ENCODE assay signal across 30 cellular contexts in genomic region chr10:98205351-98205750, GRCh38.
"Had no signal": no experiment of that assay in that cellular context is flagged by ENCODE, and none has a peak within 500 bp of the region (broad histone marks: within the 10 kb centered on the region; RNA-seq: fewer than 3 reads in every experiment).

No MANE protein-coding gene starts in this region.

- H3K4me3 ChIP-seq: adrenal gland, ascending aorta, body of pancreas, breast epithelium, cardiac muscle cell had no signal

- H3K9me3 ChIP-seq: adrenal gland, ascending aorta, body of pancreas, breast epithelium had no signal

- H3K27ac ChIP-seq: ascending aorta, body of pancreas, brain microvascular endothelial cell, breast epithelium, cardiac muscle cell had no signal

- DNase-seq: activated effector memory CD4-positive, alpha-beta T cell treated with anti-CD3 and anti-CD28 coated beads, Interleukin-2, amount 50 U/mL, for 16 hours; activated effector memory CD4-positive, alpha-beta T cell treated with Interleukin-2 at 50 U/mL for 16 hours; activated gamma-delta T cell; activated gamma-delta T cell treated with Interleukin-2 at 50 U/mL for 16 hours; activated naive CD4-positive, alpha-beta T cell; activated naive CD4-positive, alpha-beta T cell treated with anti-CD3 and anti-CD28 coated beads for 36 hours; activated naive CD4-positive, alpha-beta T cell treated with anti-CD3 and anti-CD28 coated beads, Interleukin-2, amount 10 ng/mL, durations not matched to agents 7 days and 5 days; activated naive CD4-positive, alpha-beta T cell treated with anti-CD3 and anti-CD28 coated beads, Interleukin-2, amount 50 U/mL, for 16 hours; activated naive CD4-positive, alpha-beta T cell treated with Interleukin-2 at 50 U/mL for 16 hours; activated naive CD8-positive, alpha-beta T cell treated with anti-CD3 and anti-CD28 coated beads for 36 hours; activated naive CD8-positive, alpha-beta T cell treated with anti-CD3 and anti-CD28 coated beads, Interleukin-2, amount 10 ng/mL, durations not matched to agents 7 days and 5 days; activated naive CD8-positive, alpha-beta T cell treated with anti-CD3 and anti-CD28 coated beads, Interleukin-2, amount 50 U/mL, for 24 hours; activated T-cell treated with anti-CD3 and anti-CD28 coated beads, Interleukin-2, amount 50 U/mL, for 1 hour; activated T-cell treated with anti-CD3 and anti-CD28 coated beads, Interleukin-2, amount 50 U/mL, for 24 hours; activated T-cell treated with anti-CD3 and anti-CD28 coated beads, Interleukin-2, amount 50 U/mL, for 4 hours; activated T-cell treated with anti-CD3 and anti-CD28 coated beads, Interleukin-2, amount 50 U/mL, for 48 hours; activated T-cell treated with anti-CD3 and anti-CD28 coated beads, Interleukin-2, amount 50 U/mL, for 72 hours; adrenal gland; amniotic stem cell; amygdala; anterior cingulate cortex; aorta; body of pancreas; brain microvascular endothelial cell; caudate nucleus; central memory CD4-positive, alpha-beta T cell; cerebellar nuclear complex had no signal

- H3K27me3 ChIP-seq: adrenal gland, ascending aorta, body of pancreas, brain microvascular endothelial cell, breast epithelium, cardiac muscle cell had no signal

- H3K36me3 ChIP-seq: adrenal gland, brain microvascular endothelial cell had no signal
